31 cellular contexts compared by ENCODE assay signal in the genomic region with DNA sequence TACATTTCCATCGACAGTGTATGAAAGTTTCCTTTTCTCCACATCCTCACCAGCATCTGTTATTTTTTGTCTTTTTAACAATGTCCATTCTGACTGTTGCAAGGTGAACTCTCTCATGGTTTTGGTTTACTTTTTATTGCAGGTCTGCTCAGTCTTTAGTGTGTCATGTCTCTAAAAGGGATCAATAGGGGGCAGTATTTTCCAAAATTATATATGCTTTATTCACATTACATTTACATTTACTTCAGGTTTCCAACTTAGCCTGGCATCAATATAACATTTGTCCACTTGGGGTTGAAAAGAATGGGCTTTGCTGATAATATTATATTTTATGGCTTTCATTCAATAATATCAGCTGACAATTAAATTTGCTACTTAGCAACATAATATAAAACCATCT.
DNase-seq lines count a peak whose midpoint lies in the region; ATAC-seq and TF ChIP-seq lines count a peak whose summit lies in the region.
"Had no signal": no experiment of that assay in that cellular context is flagged by ENCODE, and none has a peak within 500 bp of the region (broad histone marks: within the 10 kb centered on the region; RNA-seq: fewer than 3 reads in every experiment).

No MANE protein-coding gene starts in this region.

- H3K9me3 Mint-ChIP-seq in progenitor cell of endocrine pancreas (ENCODE audit: low read depth), result peaks cover 20% of the 10 kb centered on the region
- H3K9me3 Mint-ChIP-seq: activated CD4-positive, alpha-beta memory T cell treated with anti-CD3 and anti-CD28 coated beads, Interleukin-2, amount 10 ng/mL, durations not matched to agents 7 days and 5 days; CD4-positive, alpha-beta T cell had no signal

- no peak overlapping the region for H3K4me3 Mint-ChIP-seq in progenitor cell of endocrine pancreas (ENCODE audit: low read depth)
- H3K4me3 Mint-ChIP-seq: activated CD4-positive, alpha-beta memory T cell treated with anti-CD3 and anti-CD28 coated beads, Interleukin-2, amount 10 ng/mL, durations not matched to agents 7 days and 5 days; activated naive CD4-positive, alpha-beta T cell treated with anti-CD3 and anti-CD28 coated beads, Interleukin-2, amount 50 U/mL, for 24 hours; CD4-positive, alpha-beta T cell; T-helper 2 cell treated with Interferon-gamma antibody and Interleukin-4, amounts not matched to agents 5 μg/mL and 100 μg/mL, for 36 hours had no signal

- in situ Hi-C loops in astrocyte of the spinal cord (cut with HindIII; ENCODE audit: low sequenced_read_pairs), result no loop called here

- H3K27ac Mint-ChIP-seq in progenitor cell of endocrine pancreas, result no peak overlapping the region
- H3K27ac Mint-ChIP-seq: activated CD4-positive, alpha-beta memory T cell treated with anti-CD3 and anti-CD28 coated beads, Interleukin-2, amount 10 ng/mL, durations not matched to agents 7 days and 5 days; activated naive CD4-positive, alpha-beta T cell treated with anti-CD3 and anti-CD28 coated beads, Interleukin-2, amount 50 U/mL, for 24 hours; activated T-helper 2 cell treated with anti-CD3 and anti-CD28 coated beads, Interferon-gamma antibody, Interleukin-2, Interleukin-4, amounts not matched to agents 10 μg/mL and 5 μg/mL and 100 μg/mL, durations not matched to agents 14 hours and 24 hours and 36 hours; CD4-positive, alpha-beta T cell; T-helper 2 cell treated with Interferon-gamma antibody and Interleukin-4, amounts not matched to agents 5 μg/mL and 100 μg/mL, for 36 hours had no signal

- H3K36me3 Mint-ChIP-seq in progenitor cell of endocrine pancreas (ENCODE audit: insufficient read depth), result no peaks in the 10 kb centered on the region
- H3K36me3 Mint-ChIP-seq: activated naive CD4-positive, alpha-beta T cell treated with anti-CD3 and anti-CD28 coated beads, Interleukin-2, amount 50 U/mL, for 24 hours had no signal

- TF ChIP-seq CTCF in NB4 (IDR thresholded peaks at IDR 0.05; ENCODE audit: low read depth, low read length) (no peak), astrocyte of the spinal cord (IDR thresholded peaks at IDR 0.05; ENCODE audit: low read depth, low read length) (no peak), progenitor cell of endocrine pancreas (IDR thresholded peaks at IDR 0.05; ENCODE audit: unreplicated experiment) (peak; percentile 30)

- H3K27me3 Mint-ChIP-seq in progenitor cell of endocrine pancreas, result no peaks in the 10 kb centered on the region
- H3K27me3 Mint-ChIP-seq: activated CD4-positive, alpha-beta memory T cell treated with anti-CD3 and anti-CD28 coated beads, Interleukin-2, amount 10 ng/mL, durations not matched to agents 7 days and 5 days; activated naive CD4-positive, alpha-beta T cell treated with anti-CD3 and anti-CD28 coated beads, Interleukin-2, amount 50 U/mL, for 24 hours; CD4-positive, alpha-beta T cell had no signal

- ATAC-seq in GM18517 (IDR thresholded peaks at IDR 0.05; ENCODE audit: unreplicated experiment) (no peak), HG03196 (IDR thresholded peaks at IDR 0.05; ENCODE audit: unreplicated experiment) (no peak)
- ATAC-seq: GM12878; left lobe of liver; stimulated activated naive CD8-positive, alpha-beta T cell treated with anti-CD3 and anti-CD28 coated beads, Interleukin-15, Interleukin-2, amounts not matched to agents 100 U/mL and 50 U/mL, for 24 hours had no signal

- TF ChIP-seq POLR2A in NB4 (IDR thresholded peaks at IDR 0.05; ENCODE audit: extremely low read depth, insufficient read length), result no peak

- H3K4me1 Mint-ChIP-seq in progenitor cell of endocrine pancreas (ENCODE audit: low read depth), result no peaks in the 10 kb centered on the region
- H3K4me1 Mint-ChIP-seq: activated CD4-positive, alpha-beta memory T cell treated with anti-CD3 and anti-CD28 coated beads, Interleukin-2, amount 10 ng/mL, durations not matched to agents 7 days and 5 days; activated naive CD4-positive, alpha-beta T cell treated with anti-CD3 and anti-CD28 coated beads, Interleukin-2, amount 50 U/mL, for 24 hours had no signal

- no peak overlapping the region for H3K4me3 ChIP-seq in NB4 (ENCODE audit: low read depth, low read length)
- no peak overlapping the region for H3K4me3 ChIP-seq in astrocyte of the spinal cord (ENCODE audit: low read depth, low read length)
- H3K4me3 ChIP-seq: colonic mucosa, GM12878, right atrium auricular region, smooth muscle cell had no signal

- peak; percentile 0 for DNase-seq in NCI-H2107 treated with DMSO at 0.1 percent for 48 hours (lab: John Stamatoyannopoulos, UW; ENCODE audit: unreplicated experiment)
- DNase-seq in NCI-H2107 (lab: John Stamatoyannopoulos, UW), result no peak
- peak; percentile 9 for DNase-seq in NB4 (ENCODE audit: low read depth)
- peak; percentile 4 for DNase-seq in astrocyte of the spinal cord (ENCODE audit: low read depth, low spot score)
- DNase-seq in progenitor cell of endocrine pancreas (ENCODE audit: low spot score, unreplicated experiment), result no peak
- no peak for DNase-seq in inferior parietal cortex (ENCODE audit: extremely low spot score)
- DNase-seq: activated CD4-positive, alpha-beta memory T cell treated with anti-CD3 and anti-CD28 coated beads, Interleukin-2, amount 10 ng/mL, durations not matched to agents 7 days and 5 days; activated CD4-positive, alpha-beta T cell treated with anti-CD3 and anti-CD28 coated beads for 1 hour; AML-193; amniotic stem cell; CD4-positive, alpha-beta T cell; colonic mucosa; effector CD4-positive, alpha-beta T cell; HCEC 1CT; mesenchymal stem cell; MV-4-11; NCI-H146; NCI-H2171 treated with DMSO at 0.1 percent for 48 hours; NCI-H510A; OCI-M1; Right ventricle myocardium superior; stimulated activated naive CD8-positive, alpha-beta T cell treated with anti-CD3 and anti-CD28 coated beads, Interleukin-15, Interleukin-2, amounts not matched to agents 100 U/mL and 50 U/mL, for 24 hours had no signal

Comparison
In these comparisons a context has a peak if more than half of its experiments do, and no peak if none do; other contexts are left out.
1. DNase-seq: peak in NCI-H2107 treated with DMSO at 0.1 percent for 48 hours (single experiment), NB4 (single experiment) and astrocyte of the spinal cord (single experiment); none in NCI-H2107 (single experiment), progenitor cell of endocrine pancreas (single experiment) and inferior parietal cortex (single experiment).